10 cellular contexts compared by ENCODE assay signal in genomic region chr10:17094844-17095243, GRCh38. TPM values are rescaled to one million over a fixed set of nuclear protein-coding genes. Genes with fewer than 3 reads are reported as not detected.
"Had no signal": no experiment of that assay in that cellular context is flagged by ENCODE, and none has a peak within 500 bp of the region (broad histone marks: within the 10 kb centered on the region; RNA-seq: fewer than 3 reads in every experiment).

No MANE protein-coding gene starts in this region.

- FAIRE-seq: H1, HTR-8/SVneo had no signal

- H3K4me3 ChIP-seq: GM23338 had no signal

- DNase-seq: H9, HCEC 1CT, HFFc6, IMR-90, KBM-7 had no signal

- H3K27ac ChIP-seq: HL-60 had no signal

- ATAC-seq: GM23338 had no signal

- H3K4me2 ChIP-seq: GM23338 had no signal

- H2AFZ ChIP-seq: GM23338 had no signal

RNA-seq across cellular contexts. Expression of gene CUBN, which starts 34.8 kb away (rescaled TPM):
- total RNA-seq: HT-29 had no signal
